ENCODE assay signal across 15 cellular contexts in the genomic region with DNA sequence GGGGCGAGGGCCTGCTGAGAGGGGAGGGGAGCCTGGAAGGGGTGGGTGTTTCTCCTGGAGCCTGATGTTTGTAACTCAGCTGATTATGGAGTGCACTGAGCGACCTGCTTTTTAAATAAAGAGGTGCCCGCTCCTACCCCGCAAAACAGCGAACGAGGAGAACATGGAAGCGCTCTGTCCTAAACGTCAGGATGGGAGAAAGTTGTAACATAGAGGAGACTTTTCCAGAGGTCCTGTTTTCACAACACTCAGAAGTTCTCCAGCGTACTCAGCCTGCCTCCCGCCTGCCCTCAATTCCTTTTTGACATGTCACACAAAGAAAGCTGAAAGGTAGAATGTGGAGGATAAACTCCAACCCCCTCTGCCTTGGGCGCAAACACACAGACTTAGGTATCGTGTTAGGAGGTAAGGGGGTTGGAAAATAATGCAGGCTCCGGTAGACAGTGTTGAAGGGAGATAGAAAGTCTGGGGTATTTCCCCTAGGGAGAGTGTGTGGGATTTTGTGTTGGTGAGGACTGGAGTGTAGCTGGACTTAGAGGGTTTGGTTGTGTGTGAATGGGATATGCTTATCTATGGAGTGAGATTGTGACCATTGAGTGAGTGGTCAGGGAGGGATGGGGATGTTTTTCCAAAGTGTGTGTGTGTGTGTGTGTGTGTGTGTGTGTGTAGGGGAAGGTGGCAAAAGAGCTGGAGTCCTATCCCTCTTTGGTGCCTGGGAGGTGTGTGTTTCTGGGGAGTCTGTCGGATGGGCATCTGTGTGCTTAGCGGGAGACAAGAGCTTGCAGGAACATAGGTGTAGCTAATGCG. TPM values are rescaled to one million over a fixed set of nuclear protein-coding genes. Genes with fewer than 3 reads are reported as not detected.
A peak's percentile ranks its signal among the peaks of the same experiment; 100 is the strongest.
DNase-seq lines count a peak whose midpoint lies in the region; ATAC-seq and TF ChIP-seq lines count a peak whose summit lies in the region.
"Had no signal": no experiment of that assay in that cellular context is flagged by ENCODE, and none has a peak within 500 bp of the region (broad histone marks: within the 10 kb centered on the region; RNA-seq: fewer than 3 reads in every experiment).

No MANE protein-coding gene starts in this region.

- H3K4me3 ChIP-seq in cardiac muscle cell = peak overlapping the region; percentile 58
- peak overlapping the region; percentile 73 for H3K4me3 ChIP-seq in ectodermal cell (ENCODE audit: insufficient read depth, low read depth, low read length)
- no peak overlapping the region for H3K4me3 ChIP-seq in mesendoderm (ENCODE audit: low read length)
- peak overlapping the region; percentile 62 for H3K4me3 ChIP-seq in urinary bladder (ENCODE audit: low read depth, low read length)
- H3K4me3 ChIP-seq in Karpas-422 (ENCODE audit: low read length) = no peak overlapping the region
- H3K4me3 ChIP-seq: GM12878 had no signal

- H3K18ac ChIP-seq in mesendoderm (ENCODE audit: low read length) = no peak overlapping the region

- intact Hi-C loops in Right ventricle myocardium inferior (cut with DNase I) = loop anchor here (5.0 kb wide), 1 partner anchor 213 kb away; no protein-coding TSS in a partner anchor

- H3K9me3 ChIP-seq in cardiac muscle cell (ENCODE audit: low read depth) = no peaks in the 10 kb centered on the region
- no peaks in the 10 kb centered on the region for H3K9me3 ChIP-seq in ectodermal cell (ENCODE audit: control insufficient read depth, low read length)
- no peaks in the 10 kb centered on the region for H3K9me3 ChIP-seq in Karpas-422 (ENCODE audit: low read length)
- H3K9me3 ChIP-seq: adrenal gland, thyroid gland had no signal

- no peak overlapping the region for H3K23ac ChIP-seq in mesendoderm (ENCODE audit: low read length)

- peak overlapping the region; percentile 22 for H3K56ac ChIP-seq in mesendoderm (ENCODE audit: low read length)

- peaks cover 4% of the 10 kb centered on the region for H3K79me2 ChIP-seq in mesendoderm (ENCODE audit: control insufficient read depth, insufficient read depth, low read length)
- H3K79me2 ChIP-seq in Karpas-422 (ENCODE audit: low read length) = no peaks in the 10 kb centered on the region

- H3K9ac ChIP-seq in mesendoderm (ENCODE audit: low read length) (peak overlapping the region; percentile 28), Karpas-422 (ENCODE audit: low read length) (no peak overlapping the region)

- DNase-seq in cardiac muscle cell (ENCODE audit: low read depth in 1 of 2, low spot score in 1 of 2) = no peak
- DNase-seq in Right ventricle myocardium inferior (ENCODE audit: missing footprints) = no peak
- DNase-seq in mesendoderm = peak; percentile 28
- no peak for DNase-seq in Karpas-422
- DNase-seq: adrenal gland; effector memory CD8-positive, alpha-beta T cell; NCI-H526 treated with DMSO at 0.1 percent for 48 hours; thyroid gland had no signal

- no peaks in the 10 kb centered on the region for H4K20me1 ChIP-seq in Karpas-422 (ENCODE audit: insufficient read depth, low read depth, low read length)

- H3K27me3 ChIP-seq in cardiac muscle cell (peaks cover 57% of the 10 kb centered on the region), ectodermal cell (ENCODE audit: control insufficient read depth, insufficient read depth, low read length, poor library complexity, severe bottlenecking) (peaks cover 67% of the 10 kb centered on the region), mesendoderm (ENCODE audit: insufficient read depth, low read length, poor library complexity) (peaks cover 25% of the 10 kb centered on the region), Karpas-422 (ENCODE audit: low read length) (no peaks in the 10 kb centered on the region)

- H3K9me2 ChIP-seq in Karpas-422 (replicated peaks; ENCODE audit: insufficient read depth, low read length) = no peaks in the 10 kb centered on the region

- 11 to 12% methylated on average over 14 to 16 of the region's 16 CpGs for WGBS in ectodermal cell, 2 experiments
- no CpG with 5 or more reads among the region's 16 CpGs for WGBS in mesendoderm (ENCODE audit: extremely low coverage, insufficient coverage, low lambda C conversion rate)
- 20% methylated on average over 16 of the region's 16 CpGs for WGBS in urinary bladder

- H3K79me1 ChIP-seq in mesendoderm (ENCODE audit: low read length) = peaks cover 1% of the 10 kb centered on the region

- no peak overlapping the region for H2BK15ac ChIP-seq in mesendoderm (replicated peaks; ENCODE audit: low read depth)

- H4K8ac ChIP-seq in mesendoderm (ENCODE audit: low read depth, low read length) = no peak overlapping the region

- H3K36me3 ChIP-seq in cardiac muscle cell = no peaks in the 10 kb centered on the region
- no peaks in the 10 kb centered on the region for H3K36me3 ChIP-seq in ectodermal cell (ENCODE audit: control insufficient read depth, insufficient read depth, low read length)
- H3K36me3 ChIP-seq in mesendoderm (ENCODE audit: control insufficient read depth, insufficient read depth, low read length) = no peaks in the 10 kb centered on the region
- H3K36me3 ChIP-seq in urinary bladder (ENCODE audit: insufficient read depth) = no peaks in the 10 kb centered on the region
- no peaks in the 10 kb centered on the region for H3K36me3 ChIP-seq in Karpas-422 (ENCODE audit: insufficient read depth, low read length)
- H3K36me3 ChIP-seq: adrenal gland, thyroid gland had no signal

- peak overlapping the region; percentile 86 for H3K4me2 ChIP-seq in mesendoderm (ENCODE audit: low read length)
- no peak overlapping the region for H3K4me2 ChIP-seq in Karpas-422 (ENCODE audit: low read depth, low read length, poor library complexity, severe bottlenecking)

- H3K27ac ChIP-seq in cardiac muscle cell = no peak overlapping the region
- no peak overlapping the region for H3K27ac ChIP-seq in ectodermal cell (ENCODE audit: insufficient read depth, low read depth, low read length, poor library complexity, severe bottlenecking)
- H3K27ac ChIP-seq in mesendoderm (ENCODE audit: low read depth, low read length) = no peak overlapping the region
- H3K27ac ChIP-seq in urinary bladder (ENCODE audit: low read depth) = no peak overlapping the region
- H3K27ac ChIP-seq in Karpas-422 (ENCODE audit: low read length) = no peak overlapping the region
- H3K27ac ChIP-seq: adrenal gland, thyroid gland, VCaP had no signal

- no peak overlapping the region for H2BK120ac ChIP-seq in mesendoderm (ENCODE audit: low read depth, low read length)

- no peak overlapping the region for H2AFZ ChIP-seq in Karpas-422 (ENCODE audit: low read length)

- H3K4me1 ChIP-seq in cardiac muscle cell (ENCODE audit: low read depth) = peaks cover 22% of the 10 kb centered on the region
- H3K4me1 ChIP-seq in ectodermal cell (ENCODE audit: control insufficient read depth, insufficient read depth, low read length) = peaks cover 25% of the 10 kb centered on the region
- peaks cover 8% of the 10 kb centered on the region for H3K4me1 ChIP-seq in mesendoderm (ENCODE audit: control insufficient read depth, low read depth, low read length)
- H3K4me1 ChIP-seq in urinary bladder (ENCODE audit: insufficient read depth) = no peaks in the 10 kb centered on the region
- H3K4me1 ChIP-seq in Karpas-422 (ENCODE audit: low read length) = no peaks in the 10 kb centered on the region

- H2BK5ac ChIP-seq in mesendoderm (ENCODE audit: low read length) = no peak overlapping the region

- no peak overlapping the region for H4K5ac ChIP-seq in mesendoderm (ENCODE audit: low read length)

- TF ChIP-seq CTCF in cardiac muscle cell (IDR thresholded peaks at IDR 0.05; ENCODE audit: low read depth, low read length) = no peak

- no peak overlapping the region for H2AK5ac ChIP-seq in mesendoderm (ENCODE audit: low read length)

- no peak for ATAC-seq in Right ventricle myocardium inferior
- no peak for ATAC-seq in HG02981 (IDR thresholded peaks at IDR 0.05; ENCODE audit: unreplicated experiment)
- ATAC-seq in GM21723 (IDR thresholded peaks at IDR 0.05; ENCODE audit: unreplicated experiment) = no peak
- ATAC-seq: effector memory CD8-positive, alpha-beta T cell; GM12878 had no signal

- H3K4ac ChIP-seq in mesendoderm (ENCODE audit: low read depth, low read length) = no peak overlapping the region

RNA-seq across cellular contexts. Expression of a gene that starts 2.1 kb away (rescaled TPM):
- 2.6 and 4.7 TPM in 2 replicates for total RNA-seq in cardiac muscle cell
- polyA plus RNA-seq in cardiac muscle cell = 3.9 and 8.7 TPM in 2 replicates
- total RNA-seq in Right ventricle myocardium inferior = 0.78 TPM
- 11.6 TPM for polyA plus RNA-seq in ectodermal cell (2013, experiment 1 of 4)
- polyA plus RNA-seq in ectodermal cell (2013, experiment 2 of 4) = 11.8 TPM
- polyA plus RNA-seq in ectodermal cell (2013, experiment 3 of 4) = 8.3 TPM
- polyA plus RNA-seq in ectodermal cell (2013, experiment 4 of 4) = 8.3 TPM
- polyA plus RNA-seq in mesendoderm (2013, experiment 1 of 2) = 0.53 TPM
- 0.39 TPM for polyA plus RNA-seq in mesendoderm (2013, experiment 2 of 2)
- total RNA-seq in urinary bladder = 11.3 TPM
- 11.3 TPM for polyA plus RNA-seq in urinary bladder
- total RNA-seq in Karpas-422 (2014; rRNA removed; shearing (Covaris generic); ENCODE audit: low replicate concordance) = not detected in 2 replicates
- total RNA-seq: A673, GM12878, thyroid gland had no signal

Comparison
In these comparisons a context has a peak if more than half of its experiments do, and no peak if none do; other contexts are left out.
1. H3K4me3 ChIP-seq: peak in cardiac muscle cell (single experiment), ectodermal cell (single experiment) and urinary bladder (single experiment); none in mesendoderm (single experiment) and Karpas-422 (single experiment).